ENCODE assay signal across 7 cellular contexts in the genomic region with DNA sequence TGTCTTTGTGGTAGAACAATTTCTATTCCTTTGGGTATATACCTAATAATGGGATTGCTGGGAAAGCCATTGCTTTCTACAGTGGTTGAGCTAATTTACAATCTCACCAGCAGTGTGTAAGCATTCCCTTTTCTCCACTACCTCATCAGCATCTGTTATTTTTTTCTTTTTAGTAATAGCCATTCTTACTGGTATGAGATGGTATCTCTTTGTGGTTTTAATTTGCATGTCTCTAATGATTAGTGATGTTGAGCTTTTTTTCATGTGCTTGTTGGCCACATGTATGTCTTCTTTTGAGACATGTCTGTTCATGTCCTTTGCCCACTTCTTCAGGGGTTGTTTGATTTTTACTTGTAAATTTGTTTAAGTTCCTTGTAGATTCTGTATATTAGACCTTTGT.
DNase-seq lines count a peak whose midpoint lies in the region; ATAC-seq and TF ChIP-seq lines count a peak whose summit lies in the region.
"Not testable (repeated sequence)": the region's sequence is repeated elsewhere in the genome, so short reads cannot be mapped to it uniquely, and the experiment has no call there.

No MANE protein-coding gene starts in this region.

- peak; percentile 21 for DNase-seq in HFF-Myc (ENCODE audit: extremely low read depth, low read depth)
- peak; percentile 7 for DNase-seq in amniotic epithelial cell (ENCODE audit: low read depth)
- peak; percentile 33 for DNase-seq in epithelial cell of prostate (ENCODE audit: low read depth, low spot score)
- not testable (repeated sequence) for DNase-seq in smooth muscle cell (lab: John Stamatoyannopoulos, UW; ENCODE audit: unreplicated experiment)

- H4K20me1 ChIP-seq in smooth muscle cell (ENCODE audit: low read depth) = not testable (repeated sequence)

- H3K36me3 ChIP-seq in smooth muscle cell (ENCODE audit: low read depth) = not testable (repeated sequence)

- H3K9ac ChIP-seq in smooth muscle cell (ENCODE audit: low read depth) = peak overlapping the region; percentile 31

- ATAC-seq in GM18861 (IDR thresholded peaks at IDR 0.05; ENCODE audit: unreplicated experiment) = peak; percentile 72
- ATAC-seq in HG02981 (IDR thresholded peaks at IDR 0.05; ENCODE audit: unreplicated experiment) = peak; percentile 62
- peak; percentile 46 for ATAC-seq in HG03558 (IDR thresholded peaks at IDR 0.05; ENCODE audit: extremely low read depth, unreplicated experiment)

- H3K27ac ChIP-seq in epithelial cell of prostate = not testable (repeated sequence)
- peak overlapping the region; percentile 67 for H3K27ac ChIP-seq in smooth muscle cell (ENCODE audit: low read depth)

- not testable (repeated sequence) for H3K4me1 ChIP-seq in smooth muscle cell (ENCODE audit: low read depth)

- H3K79me2 ChIP-seq in smooth muscle cell (ENCODE audit: low read depth) = not testable (repeated sequence)

- TF ChIP-seq CTCF in HFF-Myc (IDR thresholded peaks at IDR 0.05; ENCODE audit: low read depth, low read length, missing control alignments); smooth muscle cell (IDR thresholded peaks at IDR 0.05; ENCODE audit: borderline replicate concordance, insufficient read depth, poor library complexity, severe bottlenecking): not testable (repeated sequence)

- H2AFZ ChIP-seq in smooth muscle cell (ENCODE audit: low read depth) = not testable (repeated sequence)

- H3F3A ChIP-seq in smooth muscle cell (ENCODE audit: low read depth) = not testable (repeated sequence)

- H3K9me3 ChIP-seq in smooth muscle cell (replicated peaks; ENCODE audit: low read depth) = not testable (repeated sequence)

- not testable (repeated sequence) for H3K4me3 ChIP-seq in HFF-Myc (replicated peaks; ENCODE audit: low read depth, low read length); smooth muscle cell

- H3K4me2 ChIP-seq in smooth muscle cell = not testable (repeated sequence)

- H3K27me3 ChIP-seq in smooth muscle cell (ENCODE audit: low read depth) = not testable (repeated sequence)
